Comparison of ENCODE assay signal across 25 cellular contexts in the genomic region with DNA sequence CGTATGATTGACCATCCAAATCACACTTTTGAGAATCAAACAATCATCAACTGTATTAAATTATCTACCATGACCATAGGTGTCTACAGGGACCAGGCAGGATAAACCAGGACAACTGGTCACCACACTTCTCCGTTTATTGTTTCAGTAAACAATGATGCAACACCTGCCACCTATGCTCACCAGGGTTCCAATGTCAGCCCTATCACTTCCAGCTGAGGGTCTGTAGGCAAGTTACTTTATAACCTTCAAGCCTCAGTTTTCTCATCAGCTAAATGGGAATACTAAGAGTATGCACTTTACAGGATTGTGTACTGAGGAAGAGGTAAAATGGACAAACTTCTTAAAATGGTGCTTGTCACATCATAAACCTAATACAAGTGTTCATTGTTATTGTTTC. TPM values are rescaled to one million over a fixed set of nuclear protein-coding genes. Genes with fewer than 3 reads are reported as not detected.
"Had no signal": no experiment of that assay in that cellular context is flagged by ENCODE, and none has a peak within 500 bp of the region (broad histone marks: within the 10 kb centered on the region; RNA-seq: fewer than 3 reads in every experiment).

No MANE protein-coding gene starts in this region.

- H3K4me3 ChIP-seq: SJSA1 had no signal

- H3K9me3 ChIP-seq: SJSA1, SK-N-SH had no signal

- DNase-seq: KBM-7, MV-4-11, NCI-H1048, NCI-H1105, NCI-H1436 treated with DMSO at 0.1 percent for 48 hours, NCI-H1694, NCI-H1930, NCI-H2171 treated with DMSO at 0.1 percent for 48 hours, NCI-H345, NCI-H524, NCI-H526 treated with DMSO at 0.1 percent for 48 hours, Right ventricle myocardium superior, RPMI8226, SIG-M5, SK-N-SH, SW 1271, T-cell had no signal

- FAIRE-seq: RCC 7860 had no signal

- H3K27ac ChIP-seq: SJSA1 had no signal

- ATAC-seq: T-cell had no signal

- H3K9ac ChIP-seq: SK-N-SH had no signal

- H3K36me3 ChIP-seq: SJSA1 had no signal

- H3K4me2 ChIP-seq: SK-N-SH had no signal

RNA-seq across cellular contexts. Expression of gene TMEM114, which starts 14.9 kb away (rescaled TPM):
- total RNA-seq: HT1080; LHCN-M2; MCF 10A; NCI-H460; Right ventricle myocardium superior; SJSA1; T-cell; T-helper 2 cell treated with Interferon-gamma antibody and Interleukin-4, amounts not matched to agents 100 ng/mL and 5 ng/mL, for 36 hours had no signal
- polyA plus RNA-seq: IgD-negative memory B cell, SK-N-SH had no signal
